In the genomic region with DNA sequence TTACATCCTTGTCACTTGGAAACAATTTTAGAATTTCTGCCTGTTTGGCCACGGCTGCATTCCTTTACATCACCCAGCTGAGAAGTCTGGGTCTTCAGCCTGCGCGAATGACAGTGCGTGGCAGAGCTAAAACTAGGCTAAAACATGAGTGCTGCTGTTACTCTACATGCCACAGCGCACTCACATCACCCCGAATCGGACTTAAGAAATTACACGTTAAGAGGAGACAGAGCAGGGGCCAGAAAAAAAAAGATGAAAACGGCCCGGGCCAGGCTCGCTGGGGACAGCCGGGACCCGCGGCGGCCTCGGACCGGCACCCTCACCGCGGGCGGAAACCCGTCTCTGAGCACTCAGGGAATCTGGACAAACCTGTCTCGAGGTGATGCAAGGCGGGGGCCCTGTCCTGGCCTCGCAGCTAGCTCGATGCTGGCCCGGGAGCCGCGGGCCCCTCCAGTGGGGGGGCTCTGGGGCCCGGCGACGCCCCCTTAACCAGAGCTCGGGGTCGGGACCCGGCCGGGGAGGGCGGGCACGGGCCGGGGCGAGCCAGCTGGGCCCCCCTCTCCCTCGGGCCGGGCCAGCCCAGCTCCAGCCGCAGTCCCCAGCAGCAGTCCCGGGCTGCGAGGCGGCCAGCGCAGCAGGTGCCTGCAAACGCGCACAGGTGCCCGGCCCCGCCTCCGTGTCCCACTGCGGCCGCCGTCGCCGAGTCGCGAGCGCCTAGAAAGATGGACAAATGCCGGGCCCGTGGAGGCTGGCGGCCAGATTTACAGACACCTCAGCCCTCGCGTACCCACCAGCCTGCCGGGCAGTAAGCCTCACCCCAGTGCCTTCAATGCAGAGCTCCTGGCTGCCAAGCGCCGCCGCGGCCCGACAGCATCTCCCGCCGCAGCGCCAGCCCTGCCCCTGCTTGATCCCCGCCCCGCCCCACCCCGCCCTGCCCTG, we compare ENCODE assay signal across 1 cellular context.
A peak's percentile ranks its signal among the peaks of the same experiment; 100 is the strongest.
TF ChIP-seq lines count a peak whose summit lies in the region.

Gene AKTIP (minus strand): TSS at position 879 of the 939 bp plus-strand sequence. CDS start 2,950 bp downstream, outside the sequence.

TF ChIP-seq in K562, 482 proteins besides CTCF, POLR2A, EP300 and RAD21 (continued from another document):
- TF ChIP-seq PYGO2 (tag; IDR thresholded peaks at IDR 0.05): no peak
- peak; percentile 59 for TF ChIP-seq RBBP5 (IDR thresholded peaks at IDR 0.05; ENCODE audit: borderline replicate concordance, insufficient read depth, low read length, poor library complexity, severe bottlenecking)
- TF ChIP-seq RAD51 (IDR thresholded peaks at IDR 0.05; ENCODE audit: borderline replicate concordance, low read depth): no peak
- peak; percentile 96 for TF ChIP-seq MTA3 (IDR thresholded peaks at IDR 0.05; ENCODE audit: borderline replicate concordance)
- 0 out of 4 replicates have a peak, but pooled peaks of 1 of the 2 experiments have one; percentile 11 for TF ChIP-seq KDM1A (IDR thresholded peaks at IDR 0.05)
- no peak for TF ChIP-seq BRCA1 (IDR thresholded peaks at IDR 0.05)
- no peak for TF ChIP-seq BRCA1 (CRISPR knock-in tag; IDR thresholded peaks at IDR 0.05)
- 0 out of 4 replicates have a peak, but pooled peaks of 1 of the 2 experiments have one; percentile 25 for TF ChIP-seq RCOR1 (IDR thresholded peaks at IDR 0.05; ENCODE audit: borderline replicate concordance in 1 of 2, low read depth in 2 of 2, low read length in 2 of 2)
- TF ChIP-seq, protein P1, sequence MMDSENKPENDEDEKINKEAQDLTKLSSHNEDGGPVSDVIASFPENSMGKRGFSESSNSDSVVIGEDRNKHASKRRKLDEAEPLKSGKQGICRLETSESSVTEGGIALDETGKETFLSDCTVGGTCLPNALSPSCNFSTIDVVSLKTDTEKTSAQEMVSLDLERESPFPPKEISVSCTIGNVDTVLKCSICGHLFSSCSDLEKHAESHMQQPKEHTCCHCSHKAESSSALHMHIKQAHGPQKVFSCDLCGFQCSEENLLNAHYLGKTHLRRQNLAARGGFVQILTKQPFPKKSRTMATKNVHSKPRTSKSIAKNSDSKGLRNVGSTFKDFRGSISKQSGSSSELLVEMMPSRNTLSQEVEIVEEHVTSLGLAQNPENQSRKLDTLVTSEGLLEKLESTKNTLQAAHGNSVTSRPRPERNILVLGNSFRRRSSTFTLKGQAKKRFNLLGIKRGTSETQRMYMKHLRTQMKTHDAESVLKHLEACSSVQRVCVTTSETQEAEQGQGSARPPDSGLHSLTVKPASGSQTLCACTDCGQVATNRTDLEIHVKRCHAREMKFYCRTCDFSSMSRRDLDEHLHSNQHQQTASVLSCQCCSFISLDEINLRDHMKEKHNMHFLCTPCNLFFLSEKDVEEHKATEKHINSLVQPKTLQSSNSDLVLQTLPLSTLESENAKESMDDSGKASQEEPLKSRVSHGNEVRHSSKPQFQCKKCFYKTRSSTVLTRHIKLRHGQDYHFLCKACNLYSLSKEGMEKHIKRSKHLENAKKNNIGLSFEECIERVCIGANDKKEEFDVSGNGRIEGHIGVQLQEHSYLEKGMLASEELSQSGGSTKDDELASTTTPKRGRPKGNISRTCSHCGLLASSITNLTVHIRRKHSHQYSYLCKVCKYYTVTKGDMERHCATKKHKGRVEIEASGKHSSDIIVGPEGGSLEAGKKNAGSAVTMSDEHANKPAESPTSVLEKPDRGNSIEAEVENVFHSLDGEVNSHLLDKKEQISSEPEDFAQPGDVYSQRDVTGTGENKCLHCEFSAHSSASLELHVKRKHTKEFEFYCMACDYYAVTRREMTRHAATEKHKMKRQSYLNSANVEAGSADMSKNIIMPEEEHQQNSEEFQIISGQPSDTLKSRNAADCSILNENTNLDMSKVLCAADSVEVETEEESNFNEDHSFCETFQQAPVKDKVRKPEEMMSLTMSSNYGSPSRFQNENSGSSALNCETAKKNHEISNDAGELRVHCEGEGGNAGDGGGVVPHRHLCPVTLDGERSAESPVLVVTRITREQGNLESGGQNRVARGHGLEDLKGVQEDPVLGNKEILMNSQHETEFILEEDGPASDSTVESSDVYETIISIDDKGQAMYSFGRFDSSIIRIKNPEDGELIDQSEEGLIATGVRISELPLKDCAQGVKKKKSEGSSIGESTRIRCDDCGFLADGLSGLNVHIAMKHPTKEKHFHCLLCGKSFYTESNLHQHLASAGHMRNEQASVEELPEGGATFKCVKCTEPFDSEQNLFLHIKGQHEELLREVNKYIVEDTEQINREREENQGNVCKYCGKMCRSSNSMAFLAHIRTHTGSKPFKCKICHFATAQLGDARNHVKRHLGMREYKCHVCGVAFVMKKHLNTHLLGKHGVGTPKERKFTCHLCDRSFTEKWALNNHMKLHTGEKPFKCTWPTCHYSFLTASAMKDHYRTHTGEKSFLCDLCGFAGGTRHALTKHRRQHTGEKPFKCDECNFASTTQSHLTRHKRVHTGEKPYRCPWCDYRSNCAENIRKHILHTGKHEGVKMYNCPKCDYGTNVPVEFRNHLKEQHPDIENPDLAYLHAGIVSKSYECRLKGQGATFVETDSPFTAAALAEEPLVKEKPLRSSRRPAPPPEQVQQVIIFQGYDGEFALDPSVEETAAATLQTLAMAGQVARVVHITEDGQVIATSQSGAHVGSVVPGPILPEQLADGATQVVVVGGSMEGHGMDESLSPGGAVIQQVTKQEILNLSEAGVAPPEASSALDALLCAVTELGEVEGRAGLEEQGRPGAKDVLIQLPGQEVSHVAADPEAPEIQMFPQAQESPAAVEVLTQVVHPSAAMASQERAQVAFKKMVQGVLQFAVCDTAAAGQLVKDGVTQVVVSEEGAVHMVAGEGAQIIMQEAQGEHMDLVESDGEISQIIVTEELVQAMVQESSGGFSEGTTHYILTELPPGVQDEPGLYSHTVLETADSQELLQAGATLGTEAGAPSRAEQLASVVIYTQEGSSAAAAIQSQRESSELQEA (IDR thresholded peaks at IDR 0.05; ENCODE audit: low read depth): peak; percentile 91
- peak; percentile 62; the same call in 1 of the 2 replicates for TF ChIP-seq CTBP1 (IDR thresholded peaks at IDR 0.05; ENCODE audit: borderline replicate concordance)
- TF ChIP-seq KAT2B (IDR thresholded peaks at IDR 0.05; ENCODE audit: low read depth, low read length): no peak
- TF ChIP-seq ZNF740 (CRISPR knock-in tag; IDR thresholded peaks at IDR 0.05): peak; percentile 64
- TF ChIP-seq ZNF740 (tag; IDR thresholded peaks at IDR 0.05): no peak
- no peak for TF ChIP-seq BRF1 (IDR thresholded peaks at IDR 0.05; ENCODE audit: borderline replicate concordance, extremely low read depth, insufficient read length)
- TF ChIP-seq, protein P2, sequence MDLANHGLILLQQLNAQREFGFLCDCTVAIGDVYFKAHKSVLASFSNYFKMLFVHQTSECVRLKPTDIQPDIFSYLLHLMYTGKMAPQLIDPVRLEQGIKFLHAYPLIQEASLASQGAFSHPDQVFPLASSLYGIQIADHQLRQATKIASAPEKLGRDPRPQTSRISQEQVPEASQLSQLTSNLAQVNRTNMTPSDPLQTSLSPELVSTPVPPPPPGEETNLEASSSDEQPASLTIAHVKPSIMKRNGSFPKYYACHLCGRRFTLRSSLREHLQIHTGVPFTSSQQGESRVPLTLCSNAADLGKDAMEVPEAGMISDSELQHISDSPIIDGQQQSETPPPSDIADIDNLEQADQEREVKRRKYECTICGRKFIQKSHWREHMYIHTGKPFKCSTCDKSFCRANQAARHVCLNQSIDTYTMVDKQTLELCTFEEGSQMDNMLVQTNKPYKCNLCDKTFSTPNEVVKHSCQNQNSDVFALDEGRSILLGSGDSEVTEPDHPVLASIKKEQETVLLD (IDR thresholded peaks at IDR 0.05): no peak
- TF ChIP-seq NFIC (IDR thresholded peaks at IDR 0.05): peak; percentile 33; the same call in 1 of the 2 replicates
- TF ChIP-seq PHF21A (IDR thresholded peaks at IDR 0.05; ENCODE audit: borderline replicate concordance, low read depth): peak; percentile 54; the same call in 1 of the 2 replicates
- TF ChIP-seq NRF1 (conservative IDR thresholded peaks at IDR 0.05 in 1 of 2, IDR thresholded peaks at IDR 0.05 in 1 of 2): 0 out of 4 replicates have a peak, but pooled peaks of 1 of the 2 experiments have one; percentile 4
- TF ChIP-seq MCM2 (IDR thresholded peaks at IDR 0.05; ENCODE audit: low read depth): no peak
- TF ChIP-seq CEBPG (CRISPR knock-in tag; IDR thresholded peaks at IDR 0.05): no peak
- peak in 1 of 2 experiments; percentile 31; a peak in 1 of 4 replicates for TF ChIP-seq CEBPG (tag; conservative IDR thresholded peaks at IDR 0.05 in 1 of 2, IDR thresholded peaks at IDR 0.05 in 1 of 2)
- TF ChIP-seq SIN3B (IDR thresholded peaks at IDR 0.05; ENCODE audit: low read depth): peak; percentile 24; the same call in 1 of the 2 replicates
